In genomic region chr16:87236516-87237115, GRCh38 we compare ENCODE assay signal across 1 cellular context.
TF ChIP-seq lines count a peak whose summit lies in the region.

No MANE protein-coding gene starts in this region.

TF ChIP-seq in GM23338, 12 proteins besides CTCF, POLR2A, EP300 and RAD21 (continued from another document):
- TF ChIP-seq, protein P1, sequence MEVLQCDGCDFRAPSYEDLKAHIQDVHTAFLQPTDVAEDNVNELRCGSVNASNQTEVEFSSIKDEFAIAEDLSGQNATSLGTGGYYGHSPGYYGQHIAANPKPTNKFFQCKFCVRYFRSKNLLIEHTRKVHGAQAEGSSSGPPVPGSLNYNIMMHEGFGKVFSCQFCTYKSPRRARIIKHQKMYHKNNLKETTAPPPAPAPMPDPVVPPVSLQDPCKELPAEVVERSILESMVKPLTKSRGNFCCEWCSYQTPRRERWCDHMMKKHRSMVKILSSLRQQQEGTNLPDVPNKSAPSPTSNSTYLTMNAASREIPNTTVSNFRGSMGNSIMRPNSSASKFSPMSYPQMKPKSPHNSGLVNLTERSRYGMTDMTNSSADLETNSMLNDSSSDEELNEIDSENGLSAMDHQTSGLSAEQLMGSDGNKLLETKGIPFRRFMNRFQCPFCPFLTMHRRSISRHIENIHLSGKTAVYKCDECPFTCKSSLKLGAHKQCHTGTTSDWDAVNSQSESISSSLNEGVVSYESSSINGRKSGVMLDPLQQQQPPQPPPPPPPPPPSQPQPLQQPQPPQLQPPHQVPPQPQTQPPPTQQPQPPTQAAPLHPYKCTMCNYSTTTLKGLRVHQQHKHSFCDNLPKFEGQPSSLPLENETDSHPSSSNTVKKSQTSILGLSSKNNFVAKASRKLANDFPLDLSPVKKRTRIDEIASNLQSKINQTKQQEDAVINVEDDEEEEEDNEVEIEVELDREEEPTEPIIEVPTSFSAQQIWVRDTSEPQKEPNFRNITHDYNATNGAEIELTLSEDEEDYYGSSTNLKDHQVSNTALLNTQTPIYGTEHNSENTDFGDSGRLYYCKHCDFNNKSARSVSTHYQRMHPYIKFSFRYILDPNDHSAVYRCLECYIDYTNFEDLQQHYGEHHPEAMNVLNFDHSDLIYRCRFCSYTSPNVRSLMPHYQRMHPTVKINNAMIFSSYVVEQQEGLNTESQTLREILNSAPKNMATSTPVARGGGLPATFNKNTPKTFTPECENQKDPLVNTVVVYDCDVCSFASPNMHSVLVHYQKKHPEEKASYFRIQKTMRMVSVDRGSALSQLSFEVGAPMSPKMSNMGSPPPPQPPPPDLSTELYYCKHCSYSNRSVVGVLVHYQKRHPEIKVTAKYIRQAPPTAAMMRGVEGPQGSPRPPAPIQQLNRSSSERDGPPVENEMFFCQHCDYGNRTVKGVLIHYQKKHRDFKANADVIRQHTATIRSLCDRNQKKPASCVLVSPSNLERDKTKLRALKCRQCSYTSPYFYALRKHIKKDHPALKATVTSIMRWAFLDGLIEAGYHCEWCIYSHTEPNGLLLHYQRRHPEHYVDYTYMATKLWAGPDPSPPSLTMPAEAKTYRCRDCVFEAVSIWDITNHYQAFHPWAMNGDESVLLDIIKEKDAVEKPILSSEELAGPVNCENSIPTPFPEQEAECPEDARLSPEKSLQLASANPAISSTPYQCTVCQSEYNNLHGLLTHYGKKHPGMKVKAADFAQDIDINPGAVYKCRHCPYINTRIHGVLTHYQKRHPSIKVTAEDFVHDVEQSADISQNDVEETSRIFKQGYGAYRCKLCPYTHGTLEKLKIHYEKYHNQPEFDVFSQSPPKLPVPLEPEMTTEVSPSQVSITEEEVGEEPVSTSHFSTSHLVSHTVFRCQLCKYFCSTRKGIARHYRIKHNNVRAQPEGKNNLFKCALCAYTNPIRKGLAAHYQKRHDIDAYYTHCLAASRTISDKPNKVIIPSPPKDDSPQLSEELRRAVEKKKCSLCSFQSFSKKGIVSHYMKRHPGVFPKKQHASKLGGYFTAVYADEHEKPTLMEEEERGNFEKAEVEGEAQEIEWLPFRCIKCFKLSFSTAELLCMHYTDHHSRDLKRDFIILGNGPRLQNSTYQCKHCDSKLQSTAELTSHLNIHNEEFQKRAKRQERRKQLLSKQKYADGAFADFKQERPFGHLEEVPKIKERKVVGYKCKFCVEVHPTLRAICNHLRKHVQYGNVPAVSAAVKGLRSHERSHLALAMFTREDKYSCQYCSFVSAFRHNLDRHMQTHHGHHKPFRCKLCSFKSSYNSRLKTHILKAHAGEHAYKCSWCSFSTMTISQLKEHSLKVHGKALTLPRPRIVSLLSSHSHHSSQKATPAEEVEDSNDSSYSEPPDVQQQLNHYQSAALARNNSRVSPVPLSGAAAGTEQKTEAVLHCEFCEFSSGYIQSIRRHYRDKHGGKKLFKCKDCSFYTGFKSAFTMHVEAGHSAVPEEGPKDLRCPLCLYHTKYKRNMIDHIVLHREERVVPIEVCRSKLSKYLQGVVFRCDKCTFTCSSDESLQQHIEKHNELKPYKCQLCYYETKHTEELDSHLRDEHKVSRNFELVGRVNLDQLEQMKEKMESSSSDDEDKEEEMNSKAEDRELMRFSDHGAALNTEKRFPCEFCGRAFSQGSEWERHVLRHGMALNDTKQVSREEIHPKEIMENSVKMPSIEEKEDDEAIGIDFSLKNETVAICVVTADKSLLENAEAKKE (CRISPR knock-in tag; IDR thresholded peaks at IDR 0.05), result no peak
- TF ChIP-seq ZNF114 (CRISPR knock-in tag; IDR thresholded peaks at IDR 0.05) (no peak), POLR2AphosphoS5 (IDR thresholded peaks at IDR 0.05; ENCODE audit: low read depth) (no peak), ZNF331 (CRISPR knock-in tag; IDR thresholded peaks at IDR 0.05; ENCODE audit: low read depth) (no peak), EZH2phosphoT487 (IDR thresholded peaks at IDR 0.05; ENCODE audit: unreplicated experiment) (no peak), JUNB (IDR thresholded peaks at IDR 0.05; ENCODE audit: unreplicated experiment) (no peak), ETS1 (IDR thresholded peaks at IDR 0.05) (no peak), CREB1 (CRISPR knock-in tag; IDR thresholded peaks at IDR 0.05; ENCODE audit: low read depth) (no peak), REST (IDR thresholded peaks at IDR 0.05; ENCODE audit: unreplicated experiment) (no peak), STAT1 (IDR thresholded peaks at IDR 0.05; ENCODE audit: unreplicated experiment) (no peak), EZH2 (IDR thresholded peaks at IDR 0.05; ENCODE audit: low read depth, unreplicated experiment) (no peak)
TF ChIP-seq in GM23338: peak in this region for 0.
